In the genomic region with DNA sequence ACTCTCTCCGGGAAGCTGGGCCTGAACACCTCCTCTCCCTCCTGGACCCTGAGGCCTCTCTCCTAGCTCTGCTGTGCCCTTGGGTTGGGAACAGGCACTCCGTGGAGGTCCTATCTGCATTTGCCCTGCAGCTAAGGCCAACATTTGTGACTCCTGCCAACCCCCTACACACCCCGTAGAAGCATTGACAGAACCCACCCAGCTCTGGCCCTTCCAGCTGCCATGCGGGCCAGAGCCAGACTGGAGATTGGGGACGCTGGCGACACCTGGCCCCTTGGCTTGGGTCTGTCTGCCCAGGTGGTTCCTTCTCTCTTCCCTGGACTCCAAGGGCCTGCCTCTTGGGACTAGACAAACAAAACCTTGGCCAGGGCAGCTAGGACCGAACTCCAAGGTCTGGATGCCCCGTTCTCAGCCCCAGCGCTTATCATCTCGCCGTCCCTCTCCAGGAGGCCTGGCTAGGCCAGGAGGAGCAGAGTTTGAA, we compare ENCODE assay signal across 8 cellular contexts. TPM values are rescaled to one million over a fixed set of nuclear protein-coding genes. Genes with fewer than 3 reads are reported as not detected.
DNase-seq lines count a peak whose midpoint lies in the region; FAIRE-seq and TF ChIP-seq lines count a peak whose summit lies in the region.

No MANE protein-coding gene starts in this region.

- H3K56ac ChIP-seq in H1 (replicated peaks; ENCODE audit: insufficient read length, low read depth, low read length): no peak overlapping the region

- POLR2A ChIA-PET in H1 (lab: Charles Lee; ENCODE audit: partially characterized antibody): interaction anchor here (0.8 to 3.8 kb wide), 4 partner anchors 35 to 57 kb away, joined by 3 to 15 read pairs (median 4); no protein-coding TSS in a partner anchor

- 0 out of 2 replicates have a peak overlapping the region, but pooled peaks have one; percentile 24 for H2BK15ac ChIP-seq in H1 (ENCODE audit: low read length)

- H3K36me3 ChIP-seq in BLaER1 treated with 17β-estradiol and CSF1 and Interleukin-3, amounts not matched to agents 10 nM and 100 nM: peaks cover 0 to 22% (median 9%) of the 10 kb centered on the region in 11 experiments; a peak in 6 of 22 replicates
- peaks cover 9% of the 10 kb centered on the region for H3K36me3 ChIP-seq in OCI-LY3 (replicated peaks; ENCODE audit: low read depth, low read length)
- no peaks in the 10 kb centered on the region for H3K36me3 ChIP-seq in H1 (ENCODE audit: control insufficient read depth in 2 of 4, insufficient read depth in 4 of 4, low read length in 3 of 4)
- no peaks in the 10 kb centered on the region for H3K36me3 ChIP-seq in neuron (ENCODE audit: insufficient read depth, low read length)

- H3K9ac ChIP-seq in BLaER1 treated with 17β-estradiol and CSF1 and Interleukin-3, amounts not matched to agents 10 nM and 100 nM: peak overlapping the region; percentile 84 to 95 (median 90)
- peak overlapping the region; percentile 54 for H3K9ac ChIP-seq in OCI-LY3 (ENCODE audit: low read length)
- H3K9ac ChIP-seq in H1 (replicated peaks in 1 of 4; ENCODE audit: extremely low read depth in 1 of 4, low read depth in 3 of 4, low read length in 3 of 4): no peak overlapping the region

- H3K79me1 ChIP-seq in H1 (ENCODE audit: low read depth, low read length): peaks cover 8% of the 10 kb centered on the region; the same call in 1 of the 2 replicates

- peak overlapping the region; percentile 42; the same call in 1 of the 2 replicates for H2AFZ ChIP-seq in OCI-LY3 (ENCODE audit: low read depth, low read length)
- H2AFZ ChIP-seq in H1 (ENCODE audit: low read length): peak overlapping the region; percentile 96; the same call in 1 of the 2 replicates
- H2AFZ ChIP-seq in neuron (ENCODE audit: low read depth, low read length): no peak overlapping the region

- H2BK12ac ChIP-seq in H1 (ENCODE audit: low read depth, low read length): peak overlapping the region; percentile 71; the same call in 1 of the 2 replicates

- no peak overlapping the region for H3K4ac ChIP-seq in H1 (replicated peaks; ENCODE audit: insufficient read length, low read depth, low read length)

- H3K79me2 ChIP-seq in OCI-LY3 (ENCODE audit: low read length) (peaks cover 40% of the 10 kb centered on the region), H1 (ENCODE audit: control insufficient read depth in 1 of 2, insufficient read depth in 2 of 2, low read length in 2 of 2) (peaks cover 0 to 6% of the 10 kb centered on the region in 2 experiments; a peak in 2 of 4 replicates)

- CTCF ChIA-PET in H1 (lab: Charles Lee; ENCODE audit: partially characterized antibody): interaction anchor here (0.9 to 20.2 kb wide), 11 partner anchors 8 to 112 kb away, joined by 3 to 446 read pairs (median 9); partner anchors contain the start of genes AANAT and UBE2O

- H3K14ac ChIP-seq in H1 (ENCODE audit: insufficient read length): no peak overlapping the region

- H2BK120ac ChIP-seq in H1 (replicated peaks; ENCODE audit: low read depth, low read length): no peak overlapping the region

- no peak overlapping the region for H2BK20ac ChIP-seq in H1 (ENCODE audit: low read length)

- H3K27ac ChIP-seq in BLaER1 treated with 17β-estradiol and CSF1 and Interleukin-3, amounts not matched to agents 10 nM and 100 nM: peak overlapping the region; percentile 86 to 97 (median 88)
- H3K27ac ChIP-seq in OCI-LY3 (ENCODE audit: low read length): peak overlapping the region; percentile 18; the same call in 1 of the 2 replicates
- H3K27ac ChIP-seq in H1 (ENCODE audit: low read depth, low read length): no peak overlapping the region

- no peak for TF ChIP-seq POLR2A in H1 (IDR thresholded peaks at IDR 0.05; ENCODE audit: control extremely low read depth in 1 of 2, low read depth in 2 of 2, low read length in 2 of 2)

- H3K23ac ChIP-seq in H1 (ENCODE audit: insufficient read length): no peak overlapping the region

- DNase-seq in H1 (ENCODE audit: low read depth in 1 of 2, low spot score in 2 of 2): no peak
- DNase-seq in NCI-H69 (lab: John Stamatoyannopoulos, UW): no peak
- DNase-seq in cortex of kidney (lab: John Stamatoyannopoulos, UW): no peak
- DNase-seq in islet precursor cell: no peak
- DNase-seq in NCI-H1694 treated with DMSO at 0.1 percent for 48 hours (lab: John Stamatoyannopoulos, UW): no peak

- no peak for TF ChIP-seq CTCF in OCI-LY3 (IDR thresholded peaks at IDR 0.05; ENCODE audit: low read depth, low read length)
- TF ChIP-seq CTCF in H1 (IDR thresholded peaks at IDR 0.05; ENCODE audit: control extremely low read depth in 1 of 3, insufficient read depth in 1 of 3, low read depth in 1 of 3, low read length in 3 of 3): no peak

- H4K91ac ChIP-seq in H1 (replicated peaks; ENCODE audit: insufficient read length, low read length): peak overlapping the region; percentile 12

- H2AK5ac ChIP-seq in H1 (ENCODE audit: low read depth, low read length): no peak overlapping the region

- no peak for FAIRE-seq in H1 (lab: Jason Lieb, UNC)

- peak overlapping the region; percentile 89 for H3K18ac ChIP-seq in H1 (ENCODE audit: extremely low read depth, low read length)

- peak overlapping the region in 9 of 10 experiments; percentile 88 to 99 (median 97); a peak in 18 of 20 replicates for H3K4me3 ChIP-seq in BLaER1 treated with 17β-estradiol and CSF1 and Interleukin-3, amounts not matched to agents 10 nM and 100 nM
- H3K4me3 ChIP-seq in OCI-LY3 (ENCODE audit: low read length): peak overlapping the region; percentile 84
- peak overlapping the region in 3 of 4 experiments; percentile 11 to 82 (median 11); a peak in 5 of 8 replicates for H3K4me3 ChIP-seq in H1 (ENCODE audit: extremely low read depth in 1 of 4, insufficient read depth in 2 of 4, low read depth in 3 of 4, low read length in 4 of 4)
- peak overlapping the region; percentile 22 for H3K4me3 ChIP-seq in neuron (ENCODE audit: low read length)

- WGBS in H1 (ENCODE audit: extremely low coverage in 1 of 2, insufficient coverage in 1 of 2, insufficient read length in 1 of 2, insufficient replicate concordance in 2 of 2, low coverage in 1 of 2, low lambda C conversion rate in 2 of 2, missing lambda C conversion rate in 1 of 2), 2 experiments: 81% methylated on average over 11 of the region's 11 CpGs; no CpG with 5 or more reads in 1 of the 2 experiments

- H4K8ac ChIP-seq in H1 (ENCODE audit: extremely low read depth, insufficient read depth, low read length): 0 out of 2 replicates have a peak overlapping the region, but pooled peaks have one; percentile 1

- H2BK5ac ChIP-seq in H1 (ENCODE audit: low read depth, low read length): peak overlapping the region; percentile 27; the same call in 1 of the 2 replicates

- H4K5ac ChIP-seq in H1 (ENCODE audit: insufficient read length, low read depth, low read length): peak overlapping the region; percentile 17

- TF ChIP-seq RAD21 in H1 (IDR thresholded peaks at IDR 0.05 in 1 of 2, conservative IDR thresholded peaks at IDR 0.05 in 1 of 2; ENCODE audit: low read depth in 2 of 2, low read length in 2 of 2): no peak

- H3K27me3 ChIP-seq in BLaER1 treated with 17β-estradiol and CSF1 and Interleukin-3, amounts not matched to agents 10 nM and 100 nM: no peaks in the 10 kb centered on the region
- H3K27me3 ChIP-seq in OCI-LY3 (ENCODE audit: low read depth, low read length) (no peaks in the 10 kb centered on the region), H1 (replicated peaks in 1 of 4; ENCODE audit: control insufficient read depth in 3 of 4, extremely low read depth in 1 of 4, insufficient read depth in 3 of 4, low read length in 3 of 4) (peaks cover 0 to 4% (median 2%) of the 10 kb centered on the region in 4 experiments; a peak in 5 of 7 replicates), neuron (ENCODE audit: insufficient read depth, low read length) (peaks cover 54% of the 10 kb centered on the region)

- TF ChIP-seq EP300 in H1 (IDR thresholded peaks at IDR 0.05; ENCODE audit: borderline replicate concordance in 1 of 2, low read depth in 2 of 2, low read length in 2 of 2): no peak

- H3K4me1 ChIP-seq in BLaER1 treated with 17β-estradiol and CSF1 and Interleukin-3, amounts not matched to agents 10 nM and 100 nM: peaks cover 61 to 89% (median 73%) of the 10 kb centered on the region in 10 experiments
- H3K4me1 ChIP-seq in OCI-LY3 (ENCODE audit: low read length) (peaks cover 41% of the 10 kb centered on the region), H1 (replicated peaks in 1 of 4; ENCODE audit: control insufficient read depth in 3 of 4, insufficient read depth in 4 of 4, low read length in 3 of 4) (peaks cover 11 to 44% (median 34%) of the 10 kb centered on the region in 4 experiments), neuron (ENCODE audit: insufficient read depth, low read length) (peaks cover 17% of the 10 kb centered on the region)

- H3K23me2 ChIP-seq in H1 (ENCODE audit: low read depth, low read length): peaks cover 7% of the 10 kb centered on the region; the same call in 1 of the 2 replicates

- peaks cover 0 to 39% (median 36%) of the 10 kb centered on the region in 11 experiments; a peak in 18 of 22 replicates for H4K20me1 ChIP-seq in BLaER1 treated with 17β-estradiol and CSF1 and Interleukin-3, amounts not matched to agents 10 nM and 100 nM
- no peaks in the 10 kb centered on the region for H4K20me1 ChIP-seq in OCI-LY3 (ENCODE audit: insufficient read depth, low read length)
- peaks cover 4 to 16% of the 10 kb centered on the region in 2 experiments for H4K20me1 ChIP-seq in H1 (replicated peaks in 1 of 2; ENCODE audit: control insufficient read depth in 1 of 2, insufficient read depth in 2 of 2, low read length in 2 of 2)

- peak overlapping the region; percentile 80 to 100 (median 98) for H3K4me2 ChIP-seq in BLaER1 treated with 17β-estradiol and CSF1 and Interleukin-3, amounts not matched to agents 10 nM and 100 nM
- H3K4me2 ChIP-seq in OCI-LY3 (ENCODE audit: low read length) (peak overlapping the region; percentile 84), H1 (ENCODE audit: insufficient read depth in 1 of 2, low read depth in 2 of 2, low read length in 2 of 2) (peak overlapping the region; percentile 81 to 85)

- H3K9me3 ChIP-seq in BLaER1 treated with 17β-estradiol and CSF1 and Interleukin-3, amounts not matched to agents 10 nM and 100 nM (replicated peaks in 1 of 11): no peaks in the 10 kb centered on the region
- H3K9me3 ChIP-seq in OCI-LY3 (ENCODE audit: insufficient read depth, low read length) (no peaks in the 10 kb centered on the region), H1 (ENCODE audit: insufficient read depth in 2 of 2, low read depth in 1 of 2, low read length in 1 of 2) (no peaks in the 10 kb centered on the region), neuron (ENCODE audit: low read length) (no peaks in the 10 kb centered on the region)

RNA-seq across cellular contexts. Expression of gene RHBDF2, which starts 0.6 kb away (rescaled TPM):
- 25.9 and 26.2 TPM in 2 replicates for total RNA-seq in H1 (2021; fragmentation: NEBNext Ultra II Directional; extraction: Animal tissue kit (Norgen Biotek cat#: 25700))
- polyA plus RNA-seq in H1 (2011; rRNA removed): 21.2 and 27.9 TPM in 2 replicates
- polyA plus RNA-seq in H1 (2011; cell fraction: cytosol; rRNA removed): 15.5 TPM
- 46.6 TPM for polyA plus RNA-seq in H1 (2011; cell fraction: nucleus; rRNA removed)
- 16.4 to 25.4 TPM (median 22.4 TPM) in 4 replicates for polyA plus RNA-seq in H1 (2012, experiment 1 of 2)
- polyA plus RNA-seq in H1 (2012, experiment 2 of 2): 15.6 TPM
- polyA plus RNA-seq in H1 (2013, experiment 1 of 2): 30.8 TPM
- polyA plus RNA-seq in H1 (2013, experiment 2 of 2): 30.3 TPM
- polyA minus RNA-seq in H1 (2011; rRNA and poly(A)+ RNA removed): 12.5 and 16.5 TPM in 2 replicates
- 16.4 TPM for polyA minus RNA-seq in H1 (2011; cell fraction: cytosol; rRNA and poly(A)+ RNA removed)
- 22.9 TPM for polyA minus RNA-seq in H1 (2011; cell fraction: nucleus; rRNA and poly(A)+ RNA removed)

RNA-seq across cellular contexts. Expression of gene AANAT, which starts 34.5 kb away (rescaled TPM):
- not detected in 2 replicates for total RNA-seq in H1 (2021; fragmentation: NEBNext Ultra II Directional; extraction: Animal tissue kit (Norgen Biotek cat#: 25700))
- polyA plus RNA-seq in H1 (2011; rRNA removed): 0.53 and 1.1 TPM in 2 replicates
- 0.43 TPM for polyA plus RNA-seq in H1 (2011; cell fraction: cytosol; rRNA removed)
- polyA plus RNA-seq in H1 (2011; cell fraction: nucleus; rRNA removed): 1.5 TPM
- polyA plus RNA-seq in H1 (2012, experiment 1 of 2): 0.46 to 0.76 TPM (median 0.68 TPM) in 4 replicates
- not detected for polyA plus RNA-seq in H1 (2012, experiment 2 of 2)
- 0.16 TPM for polyA plus RNA-seq in H1 (2013, experiment 1 of 2)
- 0.13 TPM for polyA plus RNA-seq in H1 (2013, experiment 2 of 2)
- not detected in 2 replicates for polyA minus RNA-seq in H1 (2011; rRNA and poly(A)+ RNA removed)
- polyA minus RNA-seq in H1 (2011; cell fraction: cytosol; rRNA and poly(A)+ RNA removed): not detected
- not detected for polyA minus RNA-seq in H1 (2011; cell fraction: nucleus; rRNA and poly(A)+ RNA removed)

RNA-seq across cellular contexts. Expression of gene CYGB, which starts 35.6 kb away (rescaled TPM):
- total RNA-seq in H1 (2021; fragmentation: NEBNext Ultra II Directional; extraction: Animal tissue kit (Norgen Biotek cat#: 25700)): 3.7 and 4.0 TPM in 2 replicates
- polyA plus RNA-seq in H1 (2011; rRNA removed): 2.7 and 3.3 TPM in 2 replicates
- polyA plus RNA-seq in H1 (2011; cell fraction: cytosol; rRNA removed): 1.7 TPM
- 1.7 TPM for polyA plus RNA-seq in H1 (2011; cell fraction: nucleus; rRNA removed)
- polyA plus RNA-seq in H1 (2012, experiment 1 of 2): 1.4 to 3.4 TPM (median 2.9 TPM) in 4 replicates
- polyA plus RNA-seq in H1 (2012, experiment 2 of 2): 4.0 TPM
- polyA plus RNA-seq in H1 (2013, experiment 1 of 2): 2.8 TPM
- 2.8 TPM for polyA plus RNA-seq in H1 (2013, experiment 2 of 2)
- 0.19 and 1.4 TPM in 2 replicates for polyA minus RNA-seq in H1 (2011; rRNA and poly(A)+ RNA removed)
- 0.66 TPM for polyA minus RNA-seq in H1 (2011; cell fraction: cytosol; rRNA and poly(A)+ RNA removed)
- polyA minus RNA-seq in H1 (2011; cell fraction: nucleus; rRNA and poly(A)+ RNA removed): 0.80 TPM

RNA-seq across cellular contexts. Expression of gene PRCD, which starts 38.0 kb away (rescaled TPM):
- 1.4 and 2.1 TPM in 2 replicates for total RNA-seq in H1 (2021; fragmentation: NEBNext Ultra II Directional; extraction: Animal tissue kit (Norgen Biotek cat#: 25700))
- 0.77 and 1.1 TPM in 2 replicates for polyA plus RNA-seq in H1 (2011; rRNA removed)
- 1.4 TPM for polyA plus RNA-seq in H1 (2011; cell fraction: cytosol; rRNA removed)
- 3.1 TPM for polyA plus RNA-seq in H1 (2011; cell fraction: nucleus; rRNA removed)
- 1.1 to 1.6 TPM (median 1.5 TPM) in 4 replicates for polyA plus RNA-seq in H1 (2012, experiment 1 of 2)
- 2.3 TPM for polyA plus RNA-seq in H1 (2012, experiment 2 of 2)
- polyA plus RNA-seq in H1 (2013, experiment 1 of 2): 2.0 TPM
- 1.5 TPM for polyA plus RNA-seq in H1 (2013, experiment 2 of 2)
- polyA minus RNA-seq in H1 (2011; rRNA and poly(A)+ RNA removed): 0.12 and 0.22 TPM in 2 replicates
- polyA minus RNA-seq in H1 (2011; cell fraction: cytosol; rRNA and poly(A)+ RNA removed): not detected
- polyA minus RNA-seq in H1 (2011; cell fraction: nucleus; rRNA and poly(A)+ RNA removed): 3.5 TPM

RNA-seq across cellular contexts. Expression of gene UBE2O, which starts 48.9 kb away (rescaled TPM):
- 63.0 and 65.6 TPM in 2 replicates for total RNA-seq in H1 (2021; fragmentation: NEBNext Ultra II Directional; extraction: Animal tissue kit (Norgen Biotek cat#: 25700))
- 24.4 and 34.1 TPM in 2 replicates for polyA plus RNA-seq in H1 (2011; rRNA removed)
- polyA plus RNA-seq in H1 (2011; cell fraction: cytosol; rRNA removed): 26.6 TPM
- polyA plus RNA-seq in H1 (2011; cell fraction: nucleus; rRNA removed): 63.4 TPM
- 37.4 to 63.3 TPM (median 56.2 TPM) in 4 replicates for polyA plus RNA-seq in H1 (2012, experiment 1 of 2)
- 31.8 TPM for polyA plus RNA-seq in H1 (2012, experiment 2 of 2)
- polyA plus RNA-seq in H1 (2013, experiment 1 of 2): 25.8 TPM
- 23.6 TPM for polyA plus RNA-seq in H1 (2013, experiment 2 of 2)
- 119 and 174 TPM in 2 replicates for polyA minus RNA-seq in H1 (2011; rRNA and poly(A)+ RNA removed)
- 36.0 TPM for polyA minus RNA-seq in H1 (2011; cell fraction: cytosol; rRNA and poly(A)+ RNA removed)
- polyA minus RNA-seq in H1 (2011; cell fraction: nucleus; rRNA and poly(A)+ RNA removed): 29.6 TPM

Comparison
In these comparisons a context has a peak if more than half of its experiments do, and no peak if none do; other contexts are left out.
1. H3K4me3 ChIP-seq: peak in every context shown above with its lines; median percentile 97 in BLaER1 treated with 17β-estradiol and CSF1 and Interleukin-3, amounts not matched to agents 10 nM and 100 nM; 84 in OCI-LY3; 22 in neuron; 11 in H1.
2. H3K9ac ChIP-seq: peak in BLaER1 treated with 17β-estradiol and CSF1 and Interleukin-3, amounts not matched to agents 10 nM and 100 nM (11 of 11) and OCI-LY3 (single experiment); none in H1 (0 of 4).
3. Peak in every context shown above with its lines, with median percentiles within 50 percentile points of each other: H3K4me2 ChIP-seq.